8 cellular contexts compared by ENCODE assay signal in the genomic region with DNA sequence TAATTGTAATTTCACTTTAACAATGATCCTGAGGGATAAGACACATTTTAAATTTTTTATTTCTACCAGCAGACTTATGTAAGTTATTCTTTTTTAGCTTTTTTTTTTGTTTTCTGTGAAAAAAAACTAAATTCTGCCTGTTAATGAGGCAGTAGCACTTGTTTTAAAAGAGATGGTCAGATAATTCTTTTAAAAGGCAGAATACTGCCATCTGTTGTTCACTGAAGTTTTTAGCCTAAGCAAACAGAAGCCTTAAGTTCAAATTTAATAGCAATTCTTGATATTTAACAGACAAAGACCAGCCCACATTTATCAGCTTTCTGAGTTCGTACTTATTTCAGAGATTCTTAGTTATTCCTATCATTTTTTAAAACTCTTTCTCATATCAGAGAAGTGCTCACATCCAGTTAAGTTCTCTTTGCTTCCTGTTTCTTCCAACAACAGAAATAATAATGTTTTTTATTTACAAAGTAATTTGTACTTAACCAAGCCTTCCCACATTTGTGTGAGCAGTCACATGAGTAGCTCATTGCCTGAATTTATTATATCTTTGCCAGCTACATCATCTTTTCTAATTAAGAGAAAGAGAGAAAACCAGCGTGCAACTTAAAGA.
DNase-seq lines count a peak whose midpoint lies in the region; ATAC-seq, FAIRE-seq and TF ChIP-seq lines count a peak whose summit lies in the region.

No MANE protein-coding gene starts in this region.

- FAIRE-seq in D721Med (lab: Jason Lieb, UNC) (peak; percentile 61), GM12892 (lab: Jason Lieb, UNC) (no peak)

- H3K36me3 Mint-ChIP-seq in brain: no peaks in the 10 kb centered on the region

- H3K4me3 Mint-ChIP-seq in brain: no peak overlapping the region

- H3K27ac Mint-ChIP-seq in brain: peak overlapping the region in 1 of 5 experiments; percentile 39

- peak; percentile 51 for TF ChIP-seq CTCF in D721Med (IDR thresholded peaks at IDR 0.05; ENCODE audit: insufficient read depth, missing control alignments)
- peak; percentile 82 for TF ChIP-seq CTCF in brain (conservative IDR thresholded peaks at IDR 0.05)

- H3K27me3 Mint-ChIP-seq in brain: no peaks in the 10 kb centered on the region

- H3K9me3 Mint-ChIP-seq in brain: no peaks in the 10 kb centered on the region

- no peak for ATAC-seq in GM19351 (IDR thresholded peaks at IDR 0.05; ENCODE audit: unreplicated experiment)
- no peak for ATAC-seq in HG03439 (IDR thresholded peaks at IDR 0.05; ENCODE audit: unreplicated experiment)
- ATAC-seq in GM19324 (IDR thresholded peaks at IDR 0.05; ENCODE audit: low FRiP score, unreplicated experiment): no peak

- TF ChIP-seq POLR2A in GM12892 (IDR thresholded peaks at IDR 0.05; ENCODE audit: low read depth, low read length): no peak

- no peaks in the 10 kb centered on the region for H3K4me1 Mint-ChIP-seq in brain

- no peak for DNase-seq in D721Med (ENCODE audit: insufficient read length, low spot score)
- DNase-seq in NCI-H1092 treated with DMSO at 0.1 percent for 48 hours (lab: John Stamatoyannopoulos, UW): peak; percentile 14
- DNase-seq in left kidney (ENCODE audit: low read depth, low spot score): peak; percentile 51
- DNase-seq in GM12892 (ENCODE audit: insufficient read length): no peak

Comparison
In these comparisons a context has a peak if more than half of its experiments do, and no peak if none do; other contexts are left out.
1. DNase-seq: peak in NCI-H1092 treated with DMSO at 0.1 percent for 48 hours (single experiment) and left kidney (single experiment); none in D721Med (single experiment) and GM12892 (single experiment).